Comparison of ENCODE assay signal across 20 cellular contexts in genomic region chr2:63591566-63592175, GRCh38. TPM values are rescaled to one million over a fixed set of nuclear protein-coding genes. Genes with fewer than 3 reads are reported as not detected.
DNase-seq lines count a peak whose midpoint lies in the region; ATAC-seq and TF ChIP-seq lines count a peak whose summit lies in the region.
"Had no signal": no experiment of that assay in that cellular context is flagged by ENCODE, and none has a peak within 500 bp of the region (broad histone marks: within the 10 kb centered on the region; RNA-seq: fewer than 3 reads in every experiment).

No MANE protein-coding gene starts in this region.

- H3K9me3 ChIP-seq in Karpas-422 (ENCODE audit: low read length): no peaks in the 10 kb centered on the region
- H3K9me3 ChIP-seq: breast epithelium, ovary had no signal

- intact Hi-C loops in dendritic cell treated with granulocyte-macrophage colony-stimulating factor and Interleukin-4, amounts not matched to agents 40 ng/mL and 50 ng/mL, for 4 days (cut with micrococcal nuclease): no loop called here

- no peak for TF ChIP-seq POLR2A in GM18505 (IDR thresholded peaks at IDR 0.05; ENCODE audit: borderline replicate concordance, extremely low read depth, insufficient read depth, insufficient read length)

- peak overlapping the region; percentile 92 for H3K4me2 ChIP-seq in Karpas-422 (ENCODE audit: low read depth, low read length, poor library complexity, severe bottlenecking)
- H3K4me2 ChIP-seq: PC-9 had no signal

- no peak for ATAC-seq in GM18505 (IDR thresholded peaks at IDR 0.05; ENCODE audit: unreplicated experiment)
- ATAC-seq: stimulated activated naive CD8-positive, alpha-beta T cell treated with anti-CD3 and anti-CD28 coated beads, Interleukin-15, amount 100 ng/mL, for 72 hours had no signal

- peaks cover 44% of the 10 kb centered on the region for H3K4me1 ChIP-seq in Karpas-422 (ENCODE audit: low read length)
- H3K4me1 ChIP-seq: breast epithelium had no signal

- peak overlapping the region; percentile 85 for H3K4me3 ChIP-seq in Karpas-422 (ENCODE audit: low read length)
- H3K4me3 ChIP-seq: breast epithelium, ovary, PC-9 had no signal

- no peaks in the 10 kb centered on the region for H3K27me3 ChIP-seq in Karpas-422 (ENCODE audit: low read length)
- H3K27me3 ChIP-seq: breast epithelium, ovary had no signal

- H3K4me1 Mint-ChIP-seq in dendritic cell treated with granulocyte-macrophage colony-stimulating factor and Interleukin-4, amounts not matched to agents 40 ng/mL and 50 ng/mL, for 4 days (ENCODE audit: low read depth): peaks cover 64% of the 10 kb centered on the region
- H3K4me1 Mint-ChIP-seq in osteocyte (ENCODE audit: unreplicated experiment): peaks cover 25% of the 10 kb centered on the region

- H2AFZ ChIP-seq in Karpas-422 (ENCODE audit: low read length): no peak overlapping the region
- H2AFZ ChIP-seq: PC-9 had no signal

- TF ChIP-seq CTCF in osteocyte (IDR thresholded peaks at IDR 0.05): no peak

- H3K4me3 Mint-ChIP-seq in dendritic cell treated with granulocyte-macrophage colony-stimulating factor and Interleukin-4, amounts not matched to agents 40 ng/mL and 50 ng/mL, for 4 days: no peak overlapping the region
- peak overlapping the region; percentile 8 for H3K4me3 Mint-ChIP-seq in osteocyte (ENCODE audit: unreplicated experiment)
- H3K4me3 Mint-ChIP-seq: CD14-positive monocyte; memory B cell; stimulated activated naive CD8-positive, alpha-beta T cell treated with anti-CD3 and anti-CD28 coated beads, Interleukin-15, amount 100 ng/mL, for 72 hours had no signal

- peaks cover 32% of the 10 kb centered on the region for H3K36me3 ChIP-seq in Karpas-422 (ENCODE audit: insufficient read depth, low read length)
- H3K36me3 ChIP-seq: ovary had no signal

- H3K79me2 ChIP-seq in Karpas-422 (ENCODE audit: low read length): peaks cover 79% of the 10 kb centered on the region

- DNase-seq in NCI-H2227 treated with DMSO at 0.1 percent for 48 hours (lab: John Stamatoyannopoulos, UW) (peak; percentile 17), NCI-H2227 (lab: John Stamatoyannopoulos, UW; ENCODE audit: unreplicated experiment) (no peak), Karpas-422 (peak; percentile 76), osteocyte (ENCODE audit: extremely low spot score, unreplicated experiment) (no peak), NCI-H2107 treated with DMSO at 0.1 percent for 48 hours (lab: John Stamatoyannopoulos, UW; ENCODE audit: unreplicated experiment) (no peak)
- no peak for DNase-seq in activated naive CD4-positive, alpha-beta T cell treated with Interleukin-2 at 50 U/mL for 16 hours
- DNase-seq: 8988T; activated CD8-positive, alpha-beta memory T cell treated with anti-CD3 and anti-CD28 coated beads for 24 hours; activated naive CD4-positive, alpha-beta T cell; effector memory CD4-positive, alpha-beta T cell; IMR-90; ovary; PC-9; stimulated activated CD4-positive, alpha-beta T cell treated with anti-CD3 and anti-CD28 coated beads, Interleukin-12 subunit alpha, Interleukin-12 subunit beta, amount 100 ng/mL, for 4 hours; stimulated activated naive CD8-positive, alpha-beta T cell treated with anti-CD3 and anti-CD28 coated beads, Interleukin-15, amount 100 ng/mL, for 72 hours had no signal

- H3K36me3 Mint-ChIP-seq in dendritic cell treated with granulocyte-macrophage colony-stimulating factor and Interleukin-4, amounts not matched to agents 40 ng/mL and 50 ng/mL, for 4 days (ENCODE audit: low read depth): peaks cover 54% of the 10 kb centered on the region
- peaks cover 23% of the 10 kb centered on the region for H3K36me3 Mint-ChIP-seq in osteocyte (ENCODE audit: unreplicated experiment)

- peak overlapping the region; percentile 97 for H3K27ac Mint-ChIP-seq in dendritic cell treated with granulocyte-macrophage colony-stimulating factor and Interleukin-4, amounts not matched to agents 40 ng/mL and 50 ng/mL, for 4 days
- H3K27ac Mint-ChIP-seq in osteocyte (ENCODE audit: unreplicated experiment): no peak overlapping the region
- H3K27ac Mint-ChIP-seq: memory B cell had no signal

- no peaks in the 10 kb centered on the region for H3K27me3 Mint-ChIP-seq in dendritic cell treated with granulocyte-macrophage colony-stimulating factor and Interleukin-4, amounts not matched to agents 40 ng/mL and 50 ng/mL, for 4 days
- no peaks in the 10 kb centered on the region for H3K27me3 Mint-ChIP-seq in osteocyte (ENCODE audit: unreplicated experiment)
- H3K27me3 Mint-ChIP-seq: memory B cell; stimulated activated naive CD8-positive, alpha-beta T cell treated with anti-CD3 and anti-CD28 coated beads, Interleukin-15, amount 100 ng/mL, for 72 hours had no signal

- H3K27ac ChIP-seq in Karpas-422 (ENCODE audit: low read length): peak overlapping the region; percentile 89
- H3K27ac ChIP-seq: breast epithelium, ovary, PC-9 had no signal

- no peaks in the 10 kb centered on the region for H3K9me3 Mint-ChIP-seq in dendritic cell treated with granulocyte-macrophage colony-stimulating factor and Interleukin-4, amounts not matched to agents 40 ng/mL and 50 ng/mL, for 4 days
- no peaks in the 10 kb centered on the region for H3K9me3 Mint-ChIP-seq in osteocyte (ENCODE audit: unreplicated experiment)
- H3K9me3 Mint-ChIP-seq: CD14-positive monocyte; memory B cell; stimulated activated naive CD8-positive, alpha-beta T cell treated with anti-CD3 and anti-CD28 coated beads, Interleukin-15, amount 100 ng/mL, for 72 hours had no signal

- H3K9me2 ChIP-seq in Karpas-422 (replicated peaks; ENCODE audit: insufficient read depth, low read length): no peaks in the 10 kb centered on the region

- H4K20me1 ChIP-seq in Karpas-422 (ENCODE audit: insufficient read depth, low read depth, low read length): peaks cover 46% of the 10 kb centered on the region

- H3K9ac ChIP-seq in Karpas-422 (ENCODE audit: low read length): peak overlapping the region; percentile 51

RNA-seq across cellular contexts. Expression of gene MDH1, which starts 2.9 kb away (rescaled TPM):
- 141 and 208 TPM in 2 replicates for total RNA-seq in Karpas-422 (2014; rRNA removed; shearing (Covaris generic); ENCODE audit: low replicate concordance)
- total RNA-seq in osteocyte: 112 TPM in 2 replicates

RNA-seq across cellular contexts. Expression of gene WDPCP, which starts 3.4 kb away (rescaled TPM):
- 15.3 and 20.8 TPM in 2 replicates for total RNA-seq in Karpas-422 (2014; rRNA removed; shearing (Covaris generic); ENCODE audit: low replicate concordance)
- total RNA-seq in osteocyte: 11.1 and 12.4 TPM in 2 replicates

Comparison
In these comparisons a context has a peak if more than half of its experiments do, and no peak if none do; other contexts are left out.
1. DNase-seq: peak in NCI-H2227 treated with DMSO at 0.1 percent for 48 hours (single experiment) and Karpas-422 (single experiment); none in NCI-H2227 (single experiment), osteocyte (single experiment), activated naive CD4-positive, alpha-beta T cell treated with Interleukin-2 at 50 U/mL for 16 hours (single experiment) and NCI-H2107 treated with DMSO at 0.1 percent for 48 hours (single experiment).